1 cellular context compared by ENCODE assay signal in genomic region chr14:89351364-89351957, GRCh38.
TF ChIP-seq lines count a peak whose summit lies in the region.

No MANE protein-coding gene starts in this region.

TF ChIP-seq in HepG2, 621 proteins besides CTCF, POLR2A, EP300 and RAD21 (continued from another document):
- TF ChIP-seq TBL1XR1 (IDR thresholded peaks at IDR 0.05; ENCODE audit: borderline replicate concordance, low read length, partially characterized antibody) = peak; percentile 88
- TF ChIP-seq HINFP (CRISPR knock-in tag; IDR thresholded peaks at IDR 0.05; ENCODE audit: low read depth) = 0 out of 2 replicates have a peak, but pooled peaks have one; percentile 61
- no peak for TF ChIP-seq NFYC (CRISPR knock-in tag; IDR thresholded peaks at IDR 0.05)
- no peak; the same call in 1 of the 2 replicates for TF ChIP-seq MYC (CRISPR knock-in tag; IDR thresholded peaks at IDR 0.05; ENCODE audit: borderline replicate concordance)
- peak; percentile 75; the same call in 1 of the 2 replicates for TF ChIP-seq THRA (CRISPR knock-in tag; IDR thresholded peaks at IDR 0.05; ENCODE audit: borderline replicate concordance)
- TF ChIP-seq NFE2L1 (CRISPR knock-in tag; IDR thresholded peaks at IDR 0.05; ENCODE audit: borderline replicate concordance) = no peak
- TF ChIP-seq ZNF775 (CRISPR knock-in tag; IDR thresholded peaks at IDR 0.05; ENCODE audit: borderline replicate concordance) = no peak
- peak; percentile 95; the same call in 1 of the 2 replicates for TF ChIP-seq ZNF746 (CRISPR knock-in tag; IDR thresholded peaks at IDR 0.05)
- peak; percentile 89; the same call in 1 of the 2 replicates for TF ChIP-seq MBD4 (IDR thresholded peaks at IDR 0.05; ENCODE audit: borderline replicate concordance, low read length)
- TF ChIP-seq NPAS2 (CRISPR knock-in tag; IDR thresholded peaks at IDR 0.05; ENCODE audit: borderline replicate concordance) = no peak
- TF ChIP-seq AKNA (CRISPR knock-in tag; IDR thresholded peaks at IDR 0.05; ENCODE audit: borderline replicate concordance) = no peak
- TF ChIP-seq ZNF563 (CRISPR knock-in tag; IDR thresholded peaks at IDR 0.05) = no peak
